In the genomic region with DNA sequence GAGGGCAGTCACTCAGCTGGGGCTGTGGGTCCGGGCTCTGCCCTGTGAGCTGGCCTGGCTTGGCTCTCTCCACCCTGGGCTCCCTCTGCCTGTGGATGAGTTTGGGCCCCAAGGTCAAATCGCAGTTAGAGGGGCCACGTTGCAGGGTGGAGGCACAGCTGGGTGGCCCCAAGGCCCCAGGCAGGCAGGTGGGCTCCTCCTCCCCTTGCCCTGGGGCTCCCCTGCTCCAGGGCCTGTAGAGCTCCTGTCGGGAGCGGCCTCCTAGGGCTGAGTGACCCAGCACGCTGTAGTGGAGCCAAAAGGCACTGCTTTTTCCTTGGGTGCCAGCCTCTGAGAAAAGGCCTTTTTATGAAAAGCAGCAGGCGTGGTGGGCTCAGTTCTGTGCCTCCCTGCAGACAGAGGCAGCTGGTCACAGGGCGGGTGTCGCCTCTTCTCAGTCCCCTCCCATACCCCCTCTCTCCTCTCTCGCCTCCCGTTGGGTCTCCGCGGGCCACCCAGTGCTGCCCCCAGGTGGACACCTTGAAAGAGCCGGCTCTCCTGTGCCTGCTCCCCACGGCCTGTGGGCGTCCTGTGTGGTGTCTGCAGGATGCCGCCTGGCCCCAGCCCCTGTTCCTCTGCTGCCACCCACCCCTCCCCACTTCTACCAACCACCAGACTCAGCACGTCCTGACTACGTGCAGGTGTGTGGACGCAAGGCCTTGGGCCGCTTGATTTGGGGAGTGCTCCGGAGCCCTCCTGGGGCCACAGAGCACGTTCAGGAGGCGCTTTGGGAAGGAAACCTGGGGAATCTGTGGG, we compare ENCODE assay signal across 8 cellular contexts. TPM values are rescaled to one million over a fixed set of nuclear protein-coding genes. Genes with fewer than 3 reads are reported as not detected.
DNase-seq lines count a peak whose midpoint lies in the region; ATAC-seq and TF ChIP-seq lines count a peak whose summit lies in the region.

No MANE protein-coding gene starts in this region.

- 90% methylated on average over 1 of the region's 24 CpGs for WGBS in mammary epithelial cell (ENCODE audit: low coverage, missing lambda C conversion rate)

- H3K9ac ChIP-seq in mammary epithelial cell (ENCODE audit: insufficient read depth, low read length) = no peak overlapping the region

- TF ChIP-seq CTCF in GM12872 (IDR thresholded peaks at IDR 0.05; ENCODE audit: insufficient read depth, low read depth, low read length) = peak; percentile 68
- peak; percentile 84 for TF ChIP-seq CTCF in WERI-Rb-1 (IDR thresholded peaks at IDR 0.05; ENCODE audit: low read depth, low read length)
- peak; percentile 47 to 67 for TF ChIP-seq CTCF in mammary epithelial cell (conservative IDR thresholded peaks at IDR 0.05 in 1 of 2, IDR thresholded peaks at IDR 0.05 in 1 of 2; ENCODE audit: extremely low read depth in 1 of 2, insufficient read depth in 1 of 2, low read depth in 1 of 2, low read length in 2 of 2)

- H3K4me2 ChIP-seq in mammary epithelial cell (ENCODE audit: insufficient read depth, low read depth, low read length) = no peak overlapping the region

- dilution Hi-C loops in mammary epithelial cell (cut with HindIII; ENCODE audit: low sequenced_read_pairs) = no loop called here

- intact Hi-C loops in mammary epithelial cell (cut with micrococcal nuclease) = loop anchor here (5.0 kb wide), 1 partner anchor 81 kb away; a partner anchor contains a TSS
- intact Hi-C loops in left colon (cut with DNase I, micrococcal nuclease) = no loop called here

- no peak overlapping the region for H2AFZ ChIP-seq in mammary epithelial cell (ENCODE audit: low read depth, low read length)

- H3K27ac ChIP-seq in WERI-Rb-1 = peak overlapping the region; percentile 71
- no peak overlapping the region for H3K27ac ChIP-seq in mammary epithelial cell (ENCODE audit: insufficient read depth, low read depth, low read length)

- peaks cover 79% of the 10 kb centered on the region for H3K79me2 ChIP-seq in mammary epithelial cell (ENCODE audit: insufficient read depth, low read length)

- peak; percentile 93 for DNase-seq in HuH-7 (ENCODE audit: low spot score)
- DNase-seq in WERI-Rb-1 = peak; percentile 93
- DNase-seq in mammary epithelial cell = no peak
- peak in 1 of 2 donors; percentile 63 for DNase-seq in left colon
- DNase-seq in stimulated activated CD8-positive, alpha-beta memory T cell treated with anti-CD3 and anti-CD28 coated beads, Interleukin-12 subunit alpha, Interleukin-12 subunit beta, amount 100 ng/mL, for 1 hour (ENCODE audit: low read depth) = peak; percentile 50

- H3K9me3 ChIP-seq in WERI-Rb-1 (ENCODE audit: severe bottlenecking) (no peaks in the 10 kb centered on the region), mammary epithelial cell (replicated peaks; ENCODE audit: insufficient read depth, low read length) (no peaks in the 10 kb centered on the region)

- H4K20me1 ChIP-seq in mammary epithelial cell (ENCODE audit: insufficient read depth, low read length) = no peaks in the 10 kb centered on the region

- H3K27me3 ChIP-seq in WERI-Rb-1 (ENCODE audit: insufficient read depth, low read depth, severe bottlenecking) (no peaks in the 10 kb centered on the region), mammary epithelial cell (ENCODE audit: insufficient read depth, low read length) (no peaks in the 10 kb centered on the region)

- no TSS peak for BruUV-seq in mammary epithelial cell (replicated peaks; lab: Mats Ljungman, UMichigan)

- H3K4me3 ChIP-seq in WERI-Rb-1 (ENCODE audit: low read depth, low read length) (no peak overlapping the region), mammary epithelial cell (replicated peaks in 1 of 3; ENCODE audit: insufficient read depth in 1 of 3, low read depth in 2 of 3, low read length in 3 of 3) (no peak overlapping the region)

- peaks cover 51% of the 10 kb centered on the region for H3K4me1 ChIP-seq in mammary epithelial cell (ENCODE audit: insufficient read depth, low read length)

- ATAC-seq in left colon (peak; percentile 90), HG03342 (IDR thresholded peaks at IDR 0.05; ENCODE audit: unreplicated experiment) (no peak), GM18502 (IDR thresholded peaks at IDR 0.05; ENCODE audit: poor library complexity, unreplicated experiment) (no peak)

- CTCF ChIA-PET in mammary epithelial cell (lab: Charles Lee; ENCODE audit: low non-redundant PET) = no interaction called here

- H3K36me3 ChIP-seq in WERI-Rb-1 = peaks cover 54% of the 10 kb centered on the region
- no peaks in the 10 kb centered on the region for H3K36me3 ChIP-seq in mammary epithelial cell (ENCODE audit: insufficient read depth, low read length)

- in situ Hi-C loops in mammary epithelial cell (cut with MboI; ENCODE audit: low sequenced_read_pairs in 2 of 2) = no loop called here

RNA-seq across cellular contexts. Expression of a gene that starts 13.2 kb away (rescaled TPM):
- total RNA-seq in mammary epithelial cell (10 to 100 TPM; 16.3 to 20.6 TPM), left colon (10 to 100 TPM; 11.3 to 17.2 TPM)
- polyA plus RNA-seq in mammary epithelial cell = 10.4 TPM
- 17.7 TPM for polyA minus RNA-seq in mammary epithelial cell

RNA-seq across cellular contexts. Expression of a gene that starts 13.6 kb away (rescaled TPM):
- total RNA-seq in mammary epithelial cell (100 to 1,000 TPM; 173 to 303 TPM), left colon (100 to 1,000 TPM; 148 to 178 TPM)
- 575 TPM for polyA plus RNA-seq in mammary epithelial cell
- 118 TPM for polyA minus RNA-seq in mammary epithelial cell

RNA-seq across cellular contexts. Expression of a gene that starts 26.0 kb away (rescaled TPM):
- total RNA-seq in mammary epithelial cell = 10 to 100 TPM; 20.7 to 38.6 TPM
- 28.2 TPM for polyA plus RNA-seq in mammary epithelial cell
- 8.8 TPM for polyA minus RNA-seq in mammary epithelial cell
- total RNA-seq in left colon = 10 to 100 TPM; 26.3 to 34.3 TPM

RNA-seq across cellular contexts. Expression of a gene that starts 34.5 kb away (rescaled TPM):
- total RNA-seq in mammary epithelial cell (10 to 100 TPM; 31.5 to 36.3 TPM), left colon (10 to 100 TPM; 33.0 to 36.3 TPM)
- polyA plus RNA-seq in mammary epithelial cell = 20.3 TPM
- polyA minus RNA-seq in mammary epithelial cell = 20.6 TPM
